ENCODE assay signal across 21 cellular contexts in the genomic region with DNA sequence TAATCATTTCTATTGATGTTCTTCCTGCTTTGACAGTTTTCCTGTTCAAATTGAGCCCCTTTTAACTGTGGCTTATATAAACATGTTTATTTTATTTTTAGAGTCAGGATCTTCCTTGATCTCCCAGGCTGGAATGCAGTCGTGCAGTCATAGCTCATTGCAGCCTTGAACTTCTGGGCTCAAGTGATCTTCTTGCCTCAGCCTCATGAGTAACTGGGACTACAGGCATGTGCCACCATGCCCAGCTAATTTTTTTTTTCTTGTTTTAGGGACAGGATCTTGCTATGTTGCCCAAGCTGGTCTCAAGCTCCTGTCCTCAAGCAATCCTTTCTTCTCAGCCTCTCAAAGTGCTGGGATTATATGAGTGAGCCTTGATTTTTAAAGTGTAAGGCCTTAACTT. TPM values are rescaled to one million over a fixed set of nuclear protein-coding genes. Genes with fewer than 3 reads are reported as not detected.
DNase-seq lines count a peak whose midpoint lies in the region; ATAC-seq and TF ChIP-seq lines count a peak whose summit lies in the region.
"Had no signal": no experiment of that assay in that cellular context is flagged by ENCODE, and none has a peak within 500 bp of the region (broad histone marks: within the 10 kb centered on the region; RNA-seq: fewer than 3 reads in every experiment).

No MANE protein-coding gene starts in this region.

- H3K27ac ChIP-seq in Karpas-422 (ENCODE audit: low read length) (peak overlapping the region; percentile 71; the same call in 1 of the 2 replicates), gastrocnemius medialis (peak overlapping the region; percentile 58 to 72 (median 65))

- peaks cover 79% of the 10 kb centered on the region for H3K79me2 ChIP-seq in Karpas-422 (ENCODE audit: low read length)

- H3K36me3 ChIP-seq in Karpas-422 (ENCODE audit: insufficient read depth, low read length) (no peaks in the 10 kb centered on the region), gastrocnemius medialis (no peaks in the 10 kb centered on the region)

- no peaks in the 10 kb centered on the region for H4K20me1 ChIP-seq in Karpas-422 (ENCODE audit: insufficient read depth, low read depth, low read length)

- H2AFZ ChIP-seq in Karpas-422 (ENCODE audit: low read length), result no peak overlapping the region

- in situ Hi-C loops in gastrocnemius medialis (cut with MboI; ENCODE audit: low sequenced_read_pairs in 4 of 4), result no loop called here

- no peak for TF ChIP-seq POLR2A in gastrocnemius medialis (IDR thresholded peaks at IDR 0.05)

- H3K9me3 ChIP-seq in Karpas-422 (ENCODE audit: low read length), result no peaks in the 10 kb centered on the region
- H3K9me3 ChIP-seq in gastrocnemius medialis, result no peaks in the 10 kb centered on the region

- H3K9me2 ChIP-seq in Karpas-422 (replicated peaks; ENCODE audit: insufficient read depth, low read length), result no peaks in the 10 kb centered on the region

- TF ChIP-seq CTCF in choroid plexus epithelial cell (conservative IDR thresholded peaks at IDR 0.05; ENCODE audit: low read depth, low read length) (no peak), gastrocnemius medialis (IDR thresholded peaks at IDR 0.05 in 4 of 5, conservative IDR thresholded peaks at IDR 0.05 in 1 of 5) (no peak)

- DNase-seq in Karpas-422, result no peak
- DNase-seq in choroid plexus epithelial cell (ENCODE audit: low read depth), result peak; percentile 57
- peak; percentile 52 for DNase-seq in iris pigment epithelial cell (ENCODE audit: low read depth)
- peak in 1 of 2 donors; percentile 47 for DNase-seq in gastrocnemius medialis
- DNase-seq in HUDEP-2 (lab: John Stamatoyannopoulos, UW; ENCODE audit: unreplicated experiment in 76 of 76), result no peak
- DNase-seq in CD1c-positive myeloid dendritic cell (ENCODE audit: extremely low spot score), result no peak
- DNase-seq: activated CD8-positive, alpha-beta T cell treated with anti-CD3 and anti-CD28 coated beads for 36 hours; activated naive CD4-positive, alpha-beta T cell treated with anti-CD3 and anti-CD28 coated beads, Interleukin-2, amount 50 U/mL, for 16 hours; activated T-cell treated with anti-CD3 and anti-CD28 coated beads, Interleukin-2, amount 50 U/mL, for 24 hours; dorsolateral prefrontal cortex; erythroblast; hippocampal formation; KG1; NCI-H1105; NCI-H524 treated with DMSO at 0.1 percent for 48 hours; SHP77 treated with DMSO at 0.1 percent for 48 hours; small intestine; stimulated activated CD4-positive, alpha-beta T cell treated with anti-CD3 and anti-CD28 coated beads, Interleukin-4, amount 100 ng/mL, for 4 hours; T-helper 1 cell had no signal

- intact Hi-C loops in gastrocnemius medialis (cut with DNase I; ENCODE audit: low total_unique reads), result no loop called here

- H3K4me1 ChIP-seq in Karpas-422 (ENCODE audit: low read length), result peaks cover 61% of the 10 kb centered on the region
- H3K4me1 ChIP-seq in gastrocnemius medialis, result peaks cover 47 to 56% of the 10 kb centered on the region in 2 donors

- ATAC-seq in gastrocnemius medialis, result peak; percentile 75
- no peak for ATAC-seq in GM21423 (IDR thresholded peaks at IDR 0.05; ENCODE audit: unreplicated experiment)
- ATAC-seq: activated CD8-positive, alpha-beta T cell treated with anti-CD3 and anti-CD28 coated beads for 36 hours; HCT116 had no signal

- H3K27me3 ChIP-seq in Karpas-422 (ENCODE audit: low read length) (no peaks in the 10 kb centered on the region), gastrocnemius medialis (no peaks in the 10 kb centered on the region)
- H3K27me3 ChIP-seq: dorsolateral prefrontal cortex had no signal

- H3K4me3 ChIP-seq in Karpas-422 (ENCODE audit: low read length), result no peak overlapping the region
- no peak overlapping the region for H3K4me3 ChIP-seq in choroid plexus epithelial cell (ENCODE audit: low read depth, low read length)
- no peak overlapping the region for H3K4me3 ChIP-seq in gastrocnemius medialis
- H3K4me3 ChIP-seq: dorsolateral prefrontal cortex had no signal

- H3K4me2 ChIP-seq in Karpas-422 (ENCODE audit: low read depth, low read length, poor library complexity, severe bottlenecking), result no peak overlapping the region

- H3K9ac ChIP-seq in Karpas-422 (ENCODE audit: low read length), result no peak overlapping the region

RNA-seq across cellular contexts. Expression of a gene that starts 14.7 kb away (rescaled TPM):
- 53.7 and 87.4 TPM in 2 replicates for total RNA-seq in Karpas-422 (2014; rRNA removed; shearing (Covaris generic); ENCODE audit: low replicate concordance)
- total RNA-seq in gastrocnemius medialis, result 10 to 100 TPM; 61.0 to 91.6 (median 79.8) TPM

RNA-seq across cellular contexts. Expression of a gene that starts 14.9 kb away (rescaled TPM):
- total RNA-seq in Karpas-422 (2014; rRNA removed; shearing (Covaris generic); ENCODE audit: low replicate concordance), result 68.1 and 161 TPM in 2 replicates
- total RNA-seq in gastrocnemius medialis, result 10 to 100 TPM; 20.9 to 37.3 (median 28.6) TPM

Comparison
In these comparisons a context has a peak if more than half of its experiments do, and no peak if none do; other contexts are left out.
1. DNase-seq: peak in choroid plexus epithelial cell (single experiment) and iris pigment epithelial cell (single experiment); none in Karpas-422 (single experiment), HUDEP-2 (0 of 76) and CD1c-positive myeloid dendritic cell (single experiment).